In the genomic region with DNA sequence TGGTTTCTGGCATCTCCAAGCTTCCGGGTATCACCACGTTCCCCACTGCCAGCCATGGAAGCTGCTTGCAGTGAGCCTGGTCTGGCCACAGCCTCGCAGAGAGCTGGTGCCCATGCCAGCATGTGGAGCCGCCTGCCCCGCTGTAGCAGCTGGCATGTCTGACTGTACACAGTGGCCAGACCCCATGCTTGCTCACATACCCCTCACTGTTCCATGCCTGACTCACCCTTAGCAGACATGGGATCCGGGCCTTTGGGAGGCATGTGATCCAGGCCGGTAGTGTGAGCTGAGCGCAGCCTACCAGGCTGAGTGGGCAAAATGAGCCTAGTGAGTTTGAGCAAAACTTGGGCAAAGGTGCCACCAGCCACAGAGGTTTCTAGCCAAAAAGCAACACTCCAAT, we compare ENCODE assay signal across 20 cellular contexts. TPM values are rescaled to one million over a fixed set of nuclear protein-coding genes. Genes with fewer than 3 reads are reported as not detected.
DNase-seq lines count a peak whose midpoint lies in the region; ATAC-seq, FAIRE-seq and TF ChIP-seq lines count a peak whose summit lies in the region.
"Had no signal": no experiment of that assay in that cellular context is flagged by ENCODE, and none has a peak within 500 bp of the region (broad histone marks: within the 10 kb centered on the region; RNA-seq: fewer than 3 reads in every experiment).

No MANE protein-coding gene starts in this region.

- H3K27me3 ChIP-seq in MG63: no peaks in the 10 kb centered on the region
- H3K27me3 ChIP-seq in pancreas: no peaks in the 10 kb centered on the region

- H3K27ac ChIP-seq in pancreas: no peak overlapping the region
- H3K27ac ChIP-seq: A549, SK-N-MC had no signal

- H3K4me3 ChIP-seq in MG63 (no peak overlapping the region), pancreas (no peak overlapping the region)
- H3K4me3 ChIP-seq: A549, SK-N-MC had no signal

- no peaks in the 10 kb centered on the region for H3K4me1 ChIP-seq in pancreas
- H3K4me1 ChIP-seq: A549 had no signal

- DNase-seq in HT1080 (ENCODE audit: low read depth) (peak; percentile 52), MG63 (peak; percentile 40), renal cortical epithelial cell (ENCODE audit: low read depth) (peak; percentile 31), pancreas (no peak), DMS114 treated with DMSO at 0.1 percent for 48 hours (lab: John Stamatoyannopoulos, UW; ENCODE audit: unreplicated experiment) (no peak), KBM-7 (no peak)
- DNase-seq: H7, MV-4-11, NCI-H1105 treated with DMSO at 0.1 percent for 48 hours, NCI-H1694, NCI-H2081, NCI-H2171 treated with DMSO at 0.1 percent for 48 hours, NCI-H526, OCI-M1, RPMI8226, SHP77 treated with DMSO at 0.1 percent for 48 hours had no signal

- H3K9me3 ChIP-seq in MG63 (no peaks in the 10 kb centered on the region), pancreas (peaks cover 0 to 1% (median 0%) of the 10 kb centered on the region in 4 donors)

- in situ Hi-C loops in KBM-7 (cut with MboI; ENCODE audit: low pct_unique_long_range_greater_than_20kb, low sequenced_read_pairs): no loop called here

- peak; percentile 15 for ATAC-seq in esophagus mucosa
- no peak for ATAC-seq in pancreas
- ATAC-seq: A549 had no signal

- WGBS in pancreas, 2 donors: 69 to 78% methylated on average over 8 of the region's 8 CpGs

- no peak for TF ChIP-seq CTCF in pancreas (IDR thresholded peaks at IDR 0.05)

- H3K36me3 ChIP-seq in MG63: no peaks in the 10 kb centered on the region
- no peaks in the 10 kb centered on the region for H3K36me3 ChIP-seq in pancreas

- intact Hi-C loops in pancreas (cut with DNase I): no loop called here

- FAIRE-seq in pancreas (lab: Jason Lieb, UNC): no peak
- FAIRE-seq: A549, D721Med had no signal

RNA-seq across cellular contexts. Expression of a gene that starts 18.8 kb away (rescaled TPM):
- total RNA-seq in HT1080 (2014; rRNA removed; shearing (Covaris generic)): 72.0 and 80.0 TPM in 2 replicates
- 54.6 and 67.0 TPM in 2 replicates for polyA plus RNA-seq in HT1080 (2015; cell fraction: cytosol; rRNA removed)
- 118 and 135 TPM in 2 replicates for polyA plus RNA-seq in HT1080 (2015; cell fraction: nucleus; rRNA removed)
- total RNA-seq in MG63 (2014; rRNA removed; shearing (Covaris generic); ENCODE audit: low replicate concordance): 28.7 and 31.4 TPM in 2 replicates
- total RNA-seq in esophagus mucosa: 29.3 TPM
- 58.2 and 58.6 TPM in 2 replicates for total RNA-seq in renal cortical epithelial cell
- 10 to 100 TPM; 16.5 to 30.9 (median 22.4) TPM for total RNA-seq in pancreas
- 10 to 100 TPM; 14.0 to 21.5 TPM for polyA plus RNA-seq in pancreas

RNA-seq across cellular contexts. Expression of a gene that starts 43.0 kb away (rescaled TPM):
- 61.7 and 72.5 TPM in 2 replicates for total RNA-seq in HT1080 (2014; rRNA removed; shearing (Covaris generic))
- polyA plus RNA-seq in HT1080 (2015; cell fraction: cytosol; rRNA removed): 52.9 and 64.3 TPM in 2 replicates
- 59.3 and 60.2 TPM in 2 replicates for polyA plus RNA-seq in HT1080 (2015; cell fraction: nucleus; rRNA removed)
- total RNA-seq in MG63 (2014; rRNA removed; shearing (Covaris generic); ENCODE audit: low replicate concordance): 63.0 and 80.9 TPM in 2 replicates
- total RNA-seq in esophagus mucosa (24.0 TPM), renal cortical epithelial cell (102 and 165 TPM in 2 replicates), pancreas (10 to 100 TPM; 12.1 to 24.5 (median 17.2) TPM)
- polyA plus RNA-seq in pancreas: 10 to 100 TPM in 1 of 2 donors, 1 to 10 TPM in 1; 2.9 to 18.2 TPM

RNA-seq across cellular contexts. Expression of a gene that starts 43.5 kb away (rescaled TPM):
- total RNA-seq in HT1080 (2014; rRNA removed; shearing (Covaris generic)): 149 and 177 TPM in 2 replicates
- polyA plus RNA-seq in HT1080 (2015; cell fraction: cytosol; rRNA removed): 75.2 and 81.7 TPM in 2 replicates
- 232 and 234 TPM in 2 replicates for polyA plus RNA-seq in HT1080 (2015; cell fraction: nucleus; rRNA removed)
- total RNA-seq in MG63 (2014; rRNA removed; shearing (Covaris generic); ENCODE audit: low replicate concordance): 85.7 and 109 TPM in 2 replicates
- total RNA-seq in esophagus mucosa: 45.6 TPM
- total RNA-seq in renal cortical epithelial cell: 83.9 and 84.2 TPM in 2 replicates
- total RNA-seq in pancreas: 10 to 100 TPM; 35.1 to 56.3 (median 46.0) TPM
- polyA plus RNA-seq in pancreas: 10 to 100 TPM; 53.8 to 73.3 TPM

Comparison
In these comparisons a context has a peak if more than half of its experiments do, and no peak if none do; other contexts are left out.
1. DNase-seq: peak in HT1080 (single experiment), MG63 (single experiment) and renal cortical epithelial cell (single experiment); none in pancreas (0 of 6), DMS114 treated with DMSO at 0.1 percent for 48 hours (single experiment) and KBM-7 (single experiment).